ENCODE assay signal across 1 cellular context in genomic region chr3:119702530-119703527, GRCh38.
TF ChIP-seq lines count a peak whose summit lies in the region.

Gene CFAP91 (plus strand): TSS chr3:119703022. CDS start chr3:119703099, 77 bp downstream.

TF ChIP-seq in WTC11, 78 proteins besides CTCF, POLR2A, EP300 and RAD21 (continued from another document):
- TF ChIP-seq USF1 (CRISPR knock-in tag; IDR thresholded peaks at IDR 0.05) (no peak), GABPB1 (CRISPR knock-in tag; IDR thresholded peaks at IDR 0.05) (no peak), ZNF263 (CRISPR knock-in tag; IDR thresholded peaks at IDR 0.05; ENCODE audit: low read depth) (no peak), ESRRA (CRISPR knock-in tag; IDR thresholded peaks at IDR 0.05; ENCODE audit: borderline replicate concordance) (no peak), FOXJ3 (CRISPR knock-in tag; IDR thresholded peaks at IDR 0.05; ENCODE audit: borderline replicate concordance) (no peak), ERG (CRISPR knock-in tag; IDR thresholded peaks at IDR 0.05) (no peak), OVOL2 (CRISPR knock-in tag; IDR thresholded peaks at IDR 0.05; ENCODE audit: borderline replicate concordance) (no peak), NFE2L1 (CRISPR knock-in tag; IDR thresholded peaks at IDR 0.05) (peak; percentile 30; the same call in 1 of the 2 replicates), E2F5 (CRISPR knock-in tag; IDR thresholded peaks at IDR 0.05) (peak; percentile 86), ZNF232 (CRISPR knock-in tag; IDR thresholded peaks at IDR 0.05) (peak; percentile 75; the same call in 1 of the 2 replicates), TEAD1 (CRISPR knock-in tag; IDR thresholded peaks at IDR 0.05) (0 out of 2 replicates have a peak, but pooled peaks have one; percentile 5), ETV6 (CRISPR knock-in tag; IDR thresholded peaks at IDR 0.05) (no peak), FOXP1 (CRISPR knock-in tag; IDR thresholded peaks at IDR 0.05; ENCODE audit: borderline replicate concordance) (peak; percentile 69; the same call in 1 of the 2 replicates), PRDM15 (CRISPR knock-in tag; IDR thresholded peaks at IDR 0.05) (peak; percentile 97), NFATC4 (CRISPR knock-in tag; IDR thresholded peaks at IDR 0.05) (no peak), ZNF671 (CRISPR knock-in tag; IDR thresholded peaks at IDR 0.05) (no peak), JAZF1 (CRISPR knock-in tag; IDR thresholded peaks at IDR 0.05) (no peak), ZBTB21 (CRISPR knock-in tag; IDR thresholded peaks at IDR 0.05; ENCODE audit: borderline replicate concordance) (peak; percentile 11; the same call in 1 of the 2 replicates), SP1 (CRISPR knock-in tag; conservative IDR thresholded peaks at IDR 0.05) (peak; percentile 83), USF2 (CRISPR knock-in tag; IDR thresholded peaks at IDR 0.05) (peak; percentile 18; the same call in 1 of the 2 replicates)
- TF ChIP-seq, protein P1, sequence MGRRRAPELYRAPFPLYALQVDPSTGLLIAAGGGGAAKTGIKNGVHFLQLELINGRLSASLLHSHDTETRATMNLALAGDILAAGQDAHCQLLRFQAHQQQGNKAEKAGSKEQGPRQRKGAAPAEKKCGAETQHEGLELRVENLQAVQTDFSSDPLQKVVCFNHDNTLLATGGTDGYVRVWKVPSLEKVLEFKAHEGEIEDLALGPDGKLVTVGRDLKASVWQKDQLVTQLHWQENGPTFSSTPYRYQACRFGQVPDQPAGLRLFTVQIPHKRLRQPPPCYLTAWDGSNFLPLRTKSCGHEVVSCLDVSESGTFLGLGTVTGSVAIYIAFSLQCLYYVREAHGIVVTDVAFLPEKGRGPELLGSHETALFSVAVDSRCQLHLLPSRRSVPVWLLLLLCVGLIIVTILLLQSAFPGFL (CRISPR knock-in tag; IDR thresholded peaks at IDR 0.05; ENCODE audit: borderline replicate concordance), result no peak
- TF ChIP-seq, protein P2, sequence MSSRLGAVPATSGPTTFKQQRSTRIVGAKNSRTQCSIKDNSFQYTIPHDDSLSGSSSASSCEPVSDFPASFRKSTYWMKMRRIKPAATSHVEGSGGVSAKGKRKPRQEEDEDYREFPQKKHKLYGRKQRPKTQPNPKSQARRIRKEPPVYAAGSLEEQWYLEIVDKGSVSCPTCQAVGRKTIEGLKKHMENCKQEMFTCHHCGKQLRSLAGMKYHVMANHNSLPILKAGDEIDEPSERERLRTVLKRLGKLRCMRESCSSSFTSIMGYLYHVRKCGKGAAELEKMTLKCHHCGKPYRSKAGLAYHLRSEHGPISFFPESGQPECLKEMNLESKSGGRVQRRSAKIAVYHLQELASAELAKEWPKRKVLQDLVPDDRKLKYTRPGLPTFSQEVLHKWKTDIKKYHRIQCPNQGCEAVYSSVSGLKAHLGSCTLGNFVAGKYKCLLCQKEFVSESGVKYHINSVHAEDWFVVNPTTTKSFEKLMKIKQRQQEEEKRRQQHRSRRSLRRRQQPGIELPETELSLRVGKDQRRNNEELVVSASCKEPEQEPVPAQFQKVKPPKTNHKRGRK (CRISPR knock-in tag; IDR thresholded peaks at IDR 0.05; ENCODE audit: borderline replicate concordance), result no peak
- TF ChIP-seq, protein P3, sequence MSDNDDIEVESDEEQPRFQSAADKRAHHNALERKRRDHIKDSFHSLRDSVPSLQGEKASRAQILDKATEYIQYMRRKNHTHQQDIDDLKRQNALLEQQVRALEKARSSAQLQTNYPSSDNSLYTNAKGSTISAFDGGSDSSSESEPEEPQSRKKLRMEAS (CRISPR knock-in tag; IDR thresholded peaks at IDR 0.05), result peak; percentile 90
- TF ChIP-seq, protein P4, sequence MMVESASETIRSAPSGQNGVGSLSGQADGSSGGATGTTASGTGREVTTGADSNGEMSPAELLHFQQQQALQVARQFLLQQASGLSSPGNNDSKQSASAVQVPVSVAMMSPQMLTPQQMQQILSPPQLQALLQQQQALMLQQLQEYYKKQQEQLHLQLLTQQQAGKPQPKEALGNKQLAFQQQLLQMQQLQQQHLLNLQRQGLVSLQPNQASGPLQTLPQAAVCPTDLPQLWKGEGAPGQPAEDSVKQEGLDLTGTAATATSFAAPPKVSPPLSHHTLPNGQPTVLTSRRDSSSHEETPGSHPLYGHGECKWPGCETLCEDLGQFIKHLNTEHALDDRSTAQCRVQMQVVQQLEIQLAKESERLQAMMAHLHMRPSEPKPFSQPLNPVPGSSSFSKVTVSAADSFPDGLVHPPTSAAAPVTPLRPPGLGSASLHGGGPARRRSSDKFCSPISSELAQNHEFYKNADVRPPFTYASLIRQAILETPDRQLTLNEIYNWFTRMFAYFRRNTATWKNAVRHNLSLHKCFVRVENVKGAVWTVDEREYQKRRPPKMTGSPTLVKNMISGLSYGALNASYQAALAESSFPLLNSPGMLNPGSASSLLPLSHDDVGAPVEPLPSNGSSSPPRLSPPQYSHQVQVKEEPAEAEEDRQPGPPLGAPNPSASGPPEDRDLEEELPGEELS (CRISPR knock-in tag; IDR thresholded peaks at IDR 0.05), result no peak
- TF ChIP-seq, protein P5, sequence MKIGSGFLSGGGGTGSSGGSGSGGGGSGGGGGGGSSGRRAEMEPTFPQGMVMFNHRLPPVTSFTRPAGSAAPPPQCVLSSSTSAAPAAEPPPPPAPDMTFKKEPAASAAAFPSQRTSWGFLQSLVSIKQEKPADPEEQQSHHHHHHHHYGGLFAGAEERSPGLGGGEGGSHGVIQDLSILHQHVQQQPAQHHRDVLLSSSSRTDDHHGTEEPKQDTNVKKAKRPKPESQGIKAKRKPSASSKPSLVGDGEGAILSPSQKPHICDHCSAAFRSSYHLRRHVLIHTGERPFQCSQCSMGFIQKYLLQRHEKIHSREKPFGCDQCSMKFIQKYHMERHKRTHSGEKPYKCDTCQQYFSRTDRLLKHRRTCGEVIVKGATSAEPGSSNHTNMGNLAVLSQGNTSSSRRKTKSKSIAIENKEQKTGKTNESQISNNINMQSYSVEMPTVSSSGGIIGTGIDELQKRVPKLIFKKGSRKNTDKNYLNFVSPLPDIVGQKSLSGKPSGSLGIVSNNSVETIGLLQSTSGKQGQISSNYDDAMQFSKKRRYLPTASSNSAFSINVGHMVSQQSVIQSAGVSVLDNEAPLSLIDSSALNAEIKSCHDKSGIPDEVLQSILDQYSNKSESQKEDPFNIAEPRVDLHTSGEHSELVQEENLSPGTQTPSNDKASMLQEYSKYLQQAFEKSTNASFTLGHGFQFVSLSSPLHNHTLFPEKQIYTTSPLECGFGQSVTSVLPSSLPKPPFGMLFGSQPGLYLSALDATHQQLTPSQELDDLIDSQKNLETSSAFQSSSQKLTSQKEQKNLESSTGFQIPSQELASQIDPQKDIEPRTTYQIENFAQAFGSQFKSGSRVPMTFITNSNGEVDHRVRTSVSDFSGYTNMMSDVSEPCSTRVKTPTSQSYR (CRISPR knock-in tag; IDR thresholded peaks at IDR 0.05), result no peak; the same call in 1 of the 2 replicates
- TF ChIP-seq, protein P6, sequence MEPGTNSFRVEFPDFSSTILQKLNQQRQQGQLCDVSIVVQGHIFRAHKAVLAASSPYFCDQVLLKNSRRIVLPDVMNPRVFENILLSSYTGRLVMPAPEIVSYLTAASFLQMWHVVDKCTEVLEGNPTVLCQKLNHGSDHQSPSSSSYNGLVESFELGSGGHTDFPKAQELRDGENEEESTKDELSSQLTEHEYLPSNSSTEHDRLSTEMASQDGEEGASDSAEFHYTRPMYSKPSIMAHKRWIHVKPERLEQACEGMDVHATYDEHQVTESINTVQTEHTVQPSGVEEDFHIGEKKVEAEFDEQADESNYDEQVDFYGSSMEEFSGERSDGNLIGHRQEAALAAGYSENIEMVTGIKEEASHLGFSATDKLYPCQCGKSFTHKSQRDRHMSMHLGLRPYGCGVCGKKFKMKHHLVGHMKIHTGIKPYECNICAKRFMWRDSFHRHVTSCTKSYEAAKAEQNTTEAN (CRISPR knock-in tag; IDR thresholded peaks at IDR 0.05), result no peak
- TF ChIP-seq, protein P7, sequence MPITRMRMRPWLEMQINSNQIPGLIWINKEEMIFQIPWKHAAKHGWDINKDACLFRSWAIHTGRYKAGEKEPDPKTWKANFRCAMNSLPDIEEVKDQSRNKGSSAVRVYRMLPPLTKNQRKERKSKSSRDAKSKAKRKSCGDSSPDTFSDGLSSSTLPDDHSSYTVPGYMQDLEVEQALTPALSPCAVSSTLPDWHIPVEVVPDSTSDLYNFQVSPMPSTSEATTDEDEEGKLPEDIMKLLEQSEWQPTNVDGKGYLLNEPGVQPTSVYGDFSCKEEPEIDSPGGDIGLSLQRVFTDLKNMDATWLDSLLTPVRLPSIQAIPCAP (CRISPR knock-in tag; IDR thresholded peaks at IDR 0.05), result no peak
- TF ChIP-seq, protein P8, sequence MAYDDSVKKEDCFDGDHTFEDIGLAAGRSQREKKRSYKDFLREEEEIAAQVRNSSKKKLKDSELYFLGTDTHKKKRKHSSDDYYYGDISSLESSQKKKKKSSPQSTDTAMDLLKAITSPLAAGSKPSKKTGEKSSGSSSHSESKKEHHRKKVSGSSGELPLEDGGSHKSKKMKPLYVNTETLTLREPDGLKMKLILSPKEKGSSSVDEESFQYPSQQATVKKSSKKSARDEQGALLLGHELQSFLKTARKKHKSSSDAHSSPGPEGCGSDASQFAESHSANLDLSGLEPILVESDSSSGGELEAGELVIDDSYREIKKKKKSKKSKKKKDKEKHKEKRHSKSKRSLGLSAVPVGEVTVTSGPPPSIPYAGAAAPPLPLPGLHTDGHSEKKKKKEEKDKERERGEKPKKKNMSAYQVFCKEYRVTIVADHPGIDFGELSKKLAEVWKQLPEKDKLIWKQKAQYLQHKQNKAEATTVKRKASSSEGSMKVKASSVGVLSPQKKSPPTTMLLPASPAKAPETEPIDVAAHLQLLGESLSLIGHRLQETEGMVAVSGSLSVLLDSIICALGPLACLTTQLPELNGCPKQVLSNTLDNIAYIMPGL (CRISPR knock-in tag; IDR thresholded peaks at IDR 0.05), result peak; percentile 24; the same call in 1 of the 2 replicates
- TF ChIP-seq, protein P9, sequence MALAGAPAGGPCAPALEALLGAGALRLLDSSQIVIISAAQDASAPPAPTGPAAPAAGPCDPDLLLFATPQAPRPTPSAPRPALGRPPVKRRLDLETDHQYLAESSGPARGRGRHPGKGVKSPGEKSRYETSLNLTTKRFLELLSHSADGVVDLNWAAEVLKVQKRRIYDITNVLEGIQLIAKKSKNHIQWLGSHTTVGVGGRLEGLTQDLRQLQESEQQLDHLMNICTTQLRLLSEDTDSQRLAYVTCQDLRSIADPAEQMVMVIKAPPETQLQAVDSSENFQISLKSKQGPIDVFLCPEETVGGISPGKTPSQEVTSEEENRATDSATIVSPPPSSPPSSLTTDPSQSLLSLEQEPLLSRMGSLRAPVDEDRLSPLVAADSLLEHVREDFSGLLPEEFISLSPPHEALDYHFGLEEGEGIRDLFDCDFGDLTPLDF (CRISPR knock-in tag; IDR thresholded peaks at IDR 0.05), result no peak
- TF ChIP-seq, protein P10, sequence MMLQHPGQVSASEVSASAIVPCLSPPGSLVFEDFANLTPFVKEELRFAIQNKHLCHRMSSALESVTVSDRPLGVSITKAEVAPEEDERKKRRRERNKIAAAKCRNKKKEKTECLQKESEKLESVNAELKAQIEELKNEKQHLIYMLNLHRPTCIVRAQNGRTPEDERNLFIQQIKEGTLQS (CRISPR knock-in tag; conservative IDR thresholded peaks at IDR 0.05), result no peak
